ENCODE assay signal across 33 cellular contexts in genomic region chr3:30531017-30531570, GRCh38.
"Had no signal": no experiment of that assay in that cellular context is flagged by ENCODE, and none has a peak within 500 bp of the region (broad histone marks: within the 10 kb centered on the region; RNA-seq: fewer than 3 reads in every experiment).

No MANE protein-coding gene starts in this region.

- H3K4me1 Mint-ChIP-seq: activated B cell treated with CpG ODN at 0.5 μM for 24 hours; activated T-helper 17 cell treated with anti-CD3 and anti-CD28 coated beads, Interleukin-2, amount 50 U/mL, for 72 hours; central memory CD8-positive, alpha-beta T cell; T-helper 17 cell had no signal

- DNase-seq: activated B cell treated with CpG ODN at 0.5 μM for 24 hours; activated CD4-positive, alpha-beta T cell treated with anti-CD3 and anti-CD28 coated beads for 48 hours; activated CD4-positive, alpha-beta T cell treated with anti-CD3 and anti-CD28 coated beads, Interleukin-2, amount 50 U/mL, for 1 hour; activated CD4-positive, alpha-beta T cell treated with anti-CD3 and anti-CD28 coated beads, Interleukin-2, amount 50 U/mL, for 48 hours; activated CD8-positive, alpha-beta memory T cell treated with anti-CD3 and anti-CD28 coated beads for 24 hours; activated CD8-positive, alpha-beta T cell treated with anti-CD3 and anti-CD28 coated beads for 36 hours; activated effector memory CD4-positive, alpha-beta T cell treated with Interleukin-2 at 50 U/mL for 16 hours; activated gamma-delta T cell treated with Interleukin-2 at 50 U/mL for 16 hours; activated naive CD4-positive, alpha-beta T cell treated with anti-CD3 and anti-CD28 coated beads, Interleukin-2, amount 50 U/mL, for 16 hours; activated naive CD4-positive, alpha-beta T cell treated with Interleukin-2 at 50 U/mL for 16 hours; activated T-cell treated with anti-CD3 and anti-CD28 coated beads, Interleukin-2, amount 50 U/mL, for 4 hours; amniotic stem cell; anterior cingulate cortex; brain microvascular endothelial cell; dorsolateral prefrontal cortex; effector memory CD4-positive, alpha-beta T cell; endodermal cell; foreskin fibroblast; T-helper 1 cell; T-helper 17 cell; T1000; WERI-Rb-1 had no signal

- H3K9me3 Mint-ChIP-seq: activated B cell treated with CpG ODN at 0.5 μM for 24 hours; activated CD8-positive, alpha-beta T cell treated with anti-CD3 and anti-CD28 coated beads for 36 hours; activated T-cell treated with anti-CD3 and anti-CD28 coated beads, Interleukin-2, amount 50 U/mL, for 4 hours; activated T-helper 17 cell treated with anti-CD3 and anti-CD28 coated beads, Interleukin-2, amount 50 U/mL, for 72 hours; central memory CD8-positive, alpha-beta T cell had no signal

- H3K36me3 Mint-ChIP-seq: activated naive CD8-positive, alpha-beta T cell had no signal

- H3K27me3 ChIP-seq: brain microvascular endothelial cell, dorsolateral prefrontal cortex had no signal

- FAIRE-seq: astrocyte, bronchial epithelial cell, frontal cortex had no signal

- H3K27ac Mint-ChIP-seq: activated B cell treated with CpG ODN at 0.5 μM for 24 hours; activated CD8-positive, alpha-beta T cell treated with anti-CD3 and anti-CD28 coated beads for 36 hours; activated naive CD8-positive, alpha-beta T cell; activated T-helper 17 cell treated with anti-CD3 and anti-CD28 coated beads, Interleukin-2, amount 50 U/mL, for 72 hours; dendritic cell treated with granulocyte-macrophage colony-stimulating factor and Interleukin-4, amounts not matched to agents 40 ng/mL and 50 ng/mL, for 4 days; endodermal cell; T-helper 17 cell; T-helper 2 cell treated with Interferon-gamma antibody and Interleukin-4, amounts not matched to agents 5 μg/mL and 100 μg/mL, for 36 hours had no signal

- ATAC-seq: activated CD4-positive, CD25-positive, alpha-beta regulatory T cell treated with anti-CD3 and anti-CD28 coated beads, Interleukin-2, amount 50 U/mL, for 24 hours; activated CD8-positive, alpha-beta T cell treated with anti-CD3 and anti-CD28 coated beads for 36 hours; activated T-cell treated with anti-CD3 and anti-CD28 coated beads, Interleukin-2, amount 50 U/mL, for 4 hours; activated T-helper 17 cell treated with anti-CD3 and anti-CD28 coated beads, Interleukin-2, amount 50 U/mL, for 72 hours; esophagus mucosa; T-helper 17 cell had no signal

- H3K4me3 ChIP-seq: coronary artery, dorsolateral prefrontal cortex had no signal

- H3K27ac ChIP-seq: brain microvascular endothelial cell, coronary artery, dorsolateral prefrontal cortex, WERI-Rb-1 had no signal

- H3K36me3 ChIP-seq: brain microvascular endothelial cell, WERI-Rb-1 had no signal

- H3K27me3 Mint-ChIP-seq: activated B cell treated with CpG ODN at 0.5 μM for 24 hours; activated CD8-positive, alpha-beta T cell treated with anti-CD3 and anti-CD28 coated beads for 36 hours; activated naive CD8-positive, alpha-beta T cell; activated T-helper 17 cell treated with anti-CD3 and anti-CD28 coated beads, Interleukin-2, amount 50 U/mL, for 72 hours; central memory CD8-positive, alpha-beta T cell; T-helper 17 cell had no signal

- H3K4me3 Mint-ChIP-seq: activated B cell treated with CpG ODN at 0.5 μM for 24 hours; activated CD8-positive, alpha-beta T cell treated with anti-CD3 and anti-CD28 coated beads for 36 hours; activated naive CD8-positive, alpha-beta T cell; activated T-cell treated with anti-CD3 and anti-CD28 coated beads, Interleukin-2, amount 50 U/mL, for 4 hours; activated T-helper 17 cell treated with anti-CD3 and anti-CD28 coated beads, Interleukin-2, amount 50 U/mL, for 72 hours; central memory CD8-positive, alpha-beta T cell; dendritic cell treated with granulocyte-macrophage colony-stimulating factor and Interleukin-4, amounts not matched to agents 40 ng/mL and 50 ng/mL, for 4 days; endodermal cell; T-helper 17 cell; T-helper 2 cell treated with Interferon-gamma antibody and Interleukin-4, amounts not matched to agents 5 μg/mL and 100 μg/mL, for 36 hours had no signal
